In genomic region chr18:2433366-2433765, GRCh38 we compare ENCODE assay signal across 26 cellular contexts.
"Had no signal": no experiment of that assay in that cellular context is flagged by ENCODE, and none has a peak within 500 bp of the region (broad histone marks: within the 10 kb centered on the region; RNA-seq: fewer than 3 reads in every experiment).

No MANE protein-coding gene starts in this region.

- H2AFZ ChIP-seq: hepatocyte had no signal

- H3K36me3 ChIP-seq: colonic mucosa, esophagus muscularis mucosa, esophagus squamous epithelium, gastrocnemius medialis, gastroesophageal sphincter, heart left ventricle, heart right ventricle had no signal

- H3K79me2 ChIP-seq: hepatocyte had no signal

- H3K4me3 ChIP-seq: colonic mucosa, coronary artery, dorsolateral prefrontal cortex, esophagus muscularis mucosa, esophagus squamous epithelium, gastrocnemius medialis, gastroesophageal sphincter, heart left ventricle, heart right ventricle, hepatocyte had no signal

- H3K4me3 Mint-ChIP-seq: dendritic cell treated with granulocyte-macrophage colony-stimulating factor and Interleukin-4, amounts not matched to agents 40 ng/mL and 50 ng/mL, for 4 days; effector memory CD8-positive, alpha-beta T cell; endodermal cell had no signal

- H3K4me1 ChIP-seq: colonic mucosa, esophagus muscularis mucosa, esophagus squamous epithelium, foreskin keratinocyte, gastrocnemius medialis, gastroesophageal sphincter, heart left ventricle, heart right ventricle had no signal

- H3K27me3 ChIP-seq: colonic mucosa, dorsolateral prefrontal cortex, esophagus muscularis mucosa, esophagus squamous epithelium, foreskin keratinocyte, gastrocnemius medialis, gastroesophageal sphincter, heart left ventricle, heart right ventricle, hepatocyte had no signal

- H3K27ac ChIP-seq: colonic mucosa, coronary artery, dorsolateral prefrontal cortex, epithelial cell of prostate, esophagus muscularis mucosa, esophagus squamous epithelium, foreskin keratinocyte, gastrocnemius medialis, gastroesophageal sphincter, heart left ventricle, heart right ventricle, hepatocyte had no signal

- ATAC-seq: effector memory CD8-positive, alpha-beta T cell; esophagus mucosa; foreskin keratinocyte; gastrocnemius medialis; gastroesophageal sphincter; heart left ventricle; heart right ventricle had no signal

- H3K27ac Mint-ChIP-seq: dendritic cell treated with granulocyte-macrophage colony-stimulating factor and Interleukin-4, amounts not matched to agents 40 ng/mL and 50 ng/mL, for 4 days; effector memory CD8-positive, alpha-beta T cell; endodermal cell had no signal

- DNase-seq: colonic mucosa; cortex of kidney; dermis blood vessel endothelial cell; dorsolateral prefrontal cortex; effector CD4-positive, alpha-beta T cell; effector CD8-positive, alpha-beta T cell; effector memory CD4-positive, alpha-beta T cell; effector memory CD8-positive, alpha-beta T cell; endodermal cell; erythroblast; esophagus squamous epithelium; foreskin fibroblast; foreskin keratinocyte; foreskin melanocyte; gastrocnemius medialis; glutamatergic neuron; head of caudate nucleus; heart left ventricle; heart right ventricle had no signal

- H3K4me2 ChIP-seq: hepatocyte had no signal

- H3K4me1 Mint-ChIP-seq: endodermal cell had no signal

- H3K9me3 ChIP-seq: colonic mucosa, gastrocnemius medialis had no signal
